ENCODE assay signal across 11 cellular contexts in the genomic region with DNA sequence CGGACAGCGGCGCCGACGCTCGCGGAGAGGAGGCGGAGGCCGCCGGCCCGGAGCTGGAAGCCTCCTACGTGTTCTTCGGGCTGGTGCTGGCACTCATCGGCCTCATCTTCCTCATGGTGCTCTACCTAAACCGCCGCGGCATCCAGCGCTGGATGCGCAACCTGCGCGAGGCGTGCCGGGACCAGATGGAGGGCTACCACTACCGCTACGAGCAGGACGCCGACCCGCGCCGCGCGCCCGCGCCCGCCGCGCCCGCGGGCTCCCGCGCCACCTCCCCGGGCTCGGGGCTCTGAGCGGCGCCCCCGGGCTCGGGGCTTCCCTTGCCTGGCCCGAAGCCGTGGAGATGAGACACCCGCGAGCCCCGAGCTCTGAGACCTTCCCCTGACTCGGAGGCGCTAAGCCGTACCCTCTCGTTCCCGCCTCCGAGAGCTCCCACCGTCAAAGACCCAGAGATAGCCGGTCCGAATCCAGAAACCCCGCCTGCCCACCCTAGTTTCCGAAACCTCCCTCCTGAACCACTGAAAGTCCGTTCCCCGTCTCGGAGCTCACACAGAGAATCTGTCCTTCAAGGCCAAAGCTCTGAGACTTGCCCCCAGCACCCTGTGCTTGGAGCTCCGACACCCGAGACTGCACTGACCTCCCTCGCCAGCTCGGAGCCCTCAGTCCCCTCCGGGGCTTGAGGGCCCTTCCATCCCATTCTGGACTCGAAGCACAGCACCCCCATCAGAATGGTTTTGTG. TPM values are rescaled to one million over a fixed set of nuclear protein-coding genes. Genes with fewer than 3 reads are reported as not detected.
DNase-seq lines count a peak whose midpoint lies in the region; ATAC-seq and TF ChIP-seq lines count a peak whose summit lies in the region.
"Had no signal": no experiment of that assay in that cellular context is flagged by ENCODE, and none has a peak within 500 bp of the region (broad histone marks: within the 10 kb centered on the region; RNA-seq: fewer than 3 reads in every experiment).

No MANE protein-coding gene starts in this region.

- intact Hi-C loops in activated CD4-positive, alpha-beta T cell treated with anti-CD3 and anti-CD28 coated beads for 36 hours (cut with DNase I, micrococcal nuclease), result loop anchor here (1.0 to 2.0 kb wide), 6 partner anchors 27 to 313 kb away; partner anchors contain the start of genes NEU3 (in 1 of the 2), SPCS2 (in 1 of the 2) and XRRA1 (in 1 of the 2)
- intact Hi-C loops in stomach (cut with DNase I; ENCODE audit: low total_unique reads), result no loop called here

- no peaks in the 10 kb centered on the region for H3K9me3 Mint-ChIP-seq in activated CD4-positive, alpha-beta T cell treated with anti-CD3 and anti-CD28 coated beads for 36 hours (ENCODE audit: low read depth)

- peaks cover 8% of the 10 kb centered on the region for H3K4me1 Mint-ChIP-seq in activated CD4-positive, alpha-beta T cell treated with anti-CD3 and anti-CD28 coated beads for 36 hours

- H3K27ac ChIP-seq in WERI-Rb-1 (peak overlapping the region; percentile 43; the same call in 1 of the 2 replicates), iPS-18a (ENCODE audit: low read length) (no peak overlapping the region), stomach (no peak overlapping the region)

- H3K36me3 ChIP-seq in WERI-Rb-1 (no peaks in the 10 kb centered on the region), iPS-18a (ENCODE audit: control insufficient read depth, low read depth, low read length) (no peaks in the 10 kb centered on the region), stomach (no peaks in the 10 kb centered on the region)

- H3K27ac Mint-ChIP-seq in activated CD4-positive, alpha-beta T cell treated with anti-CD3 and anti-CD28 coated beads for 36 hours, result no peak overlapping the region

- 5 to 26% (median 7%) methylated on average over 12 to 72 of the region's 72 CpGs for WGBS in stomach, 5 donors

- CTCF ChIA-PET in activated CD4-positive, alpha-beta T cell treated with anti-CD3 and anti-CD28 coated beads for 36 hours (lab: Charles Lee), result interaction anchor here (0.5 to 18.4 kb wide), 34 partner anchors 10 to 1375 kb away, joined by 3 to 458 read pairs (median 3); partner anchors contain the start of genes SPCS2 and XRRA1

- no peak for TF ChIP-seq POLR2A in stomach (IDR thresholded peaks at IDR 0.05)

- TF ChIP-seq EP300 in stomach (IDR thresholded peaks at IDR 0.05), result no peak

- POLR2A ChIA-PET in activated CD4-positive, alpha-beta T cell treated with anti-CD3 and anti-CD28 coated beads for 36 hours (lab: Charles Lee), result no interaction called here

- peak overlapping the region; percentile 53 for H3K4me3 ChIP-seq in WERI-Rb-1 (ENCODE audit: low read depth, low read length)
- peak overlapping the region; percentile 44 for H3K4me3 ChIP-seq in iPS-18a (ENCODE audit: low read length)
- H3K4me3 ChIP-seq in stomach, result peak overlapping the region; percentile 44 to 59 (median 50)

- TF ChIP-seq CTCF in WERI-Rb-1 (IDR thresholded peaks at IDR 0.05; ENCODE audit: low read depth, low read length) (no peak), stomach (IDR thresholded peaks at IDR 0.05) (peak in 1 of 7 experiments; percentile 43)

- peak; percentile 37 for ATAC-seq in activated CD4-positive, alpha-beta T cell treated with anti-CD3 and anti-CD28 coated beads for 36 hours

- peak overlapping the region; percentile 59 for H3K4me3 Mint-ChIP-seq in activated CD4-positive, alpha-beta T cell treated with anti-CD3 and anti-CD28 coated beads for 36 hours

- H3K36me3 Mint-ChIP-seq in activated CD4-positive, alpha-beta T cell treated with anti-CD3 and anti-CD28 coated beads for 36 hours (ENCODE audit: low read depth), result no peaks in the 10 kb centered on the region

- DNase-seq in activated CD4-positive, alpha-beta T cell treated with anti-CD3 and anti-CD28 coated beads for 36 hours, result no peak
- DNase-seq in activated CD4-positive, alpha-beta T cell treated with anti-CD3 and anti-CD28 coated beads for 1 hour, result no peak
- DNase-seq in WERI-Rb-1 (no peak), stomach (peak; percentile 11), RKO (ENCODE audit: low spot score) (no peak), NCI-H1930 (lab: John Stamatoyannopoulos, UW) (no peak), ACHN (no peak)
- DNase-seq: DMS 273 treated with DMSO at 0.1 percent for 48 hours had no signal

- no peaks in the 10 kb centered on the region for H3K9me3 ChIP-seq in WERI-Rb-1 (ENCODE audit: severe bottlenecking)
- no peaks in the 10 kb centered on the region for H3K9me3 ChIP-seq in iPS-18a (ENCODE audit: control insufficient read depth, low read depth, low read length)
- no peaks in the 10 kb centered on the region for H3K9me3 ChIP-seq in stomach

- in situ Hi-C loops in ACHN (cut with HindIII; ENCODE audit: low pct_ligation_motif_present, low pct_unique_long_range_greater_than_20kb, low sequenced_read_pairs), result no loop called here

- peaks cover 23% of the 10 kb centered on the region for H3K27me3 Mint-ChIP-seq in activated CD4-positive, alpha-beta T cell treated with anti-CD3 and anti-CD28 coated beads for 36 hours

- H3K27me3 ChIP-seq in WERI-Rb-1 (ENCODE audit: insufficient read depth, low read depth, severe bottlenecking), result peaks cover 3% of the 10 kb centered on the region
- H3K27me3 ChIP-seq in iPS-18a (ENCODE audit: control insufficient read depth, insufficient read depth, low read length), result peaks cover 71% of the 10 kb centered on the region
- H3K27me3 ChIP-seq in stomach, result peaks cover 0 to 66% (median 35%) of the 10 kb centered on the region in 3 donors

- no peak overlapping the region for H3K9ac ChIP-seq in iPS-18a (ENCODE audit: low read length)

- H3K4me1 ChIP-seq in iPS-18a (ENCODE audit: control insufficient read depth, low read depth, low read length) (peaks cover 14% of the 10 kb centered on the region), stomach (peaks cover 16 to 23% (median 19%) of the 10 kb centered on the region in 4 donors)

RNA-seq across cellular contexts. Expression of gene TPBGL, which starts 1.5 kb away (rescaled TPM):
- under 1 TPM; 0.18 to 0.21 TPM for total RNA-seq in activated CD4-positive, alpha-beta T cell treated with anti-CD3 and anti-CD28 coated beads for 36 hours
- total RNA-seq in stomach, result 1 to 10 TPM in 1 of 5 donors, not detected in 4; 1.2 TPM
- under 1 TPM in 1 of 3 donors, not detected in 2; 0.13 TPM for polyA plus RNA-seq in stomach
- total RNA-seq: liver, RPMI7951 had no signal
